In the genomic region with DNA sequence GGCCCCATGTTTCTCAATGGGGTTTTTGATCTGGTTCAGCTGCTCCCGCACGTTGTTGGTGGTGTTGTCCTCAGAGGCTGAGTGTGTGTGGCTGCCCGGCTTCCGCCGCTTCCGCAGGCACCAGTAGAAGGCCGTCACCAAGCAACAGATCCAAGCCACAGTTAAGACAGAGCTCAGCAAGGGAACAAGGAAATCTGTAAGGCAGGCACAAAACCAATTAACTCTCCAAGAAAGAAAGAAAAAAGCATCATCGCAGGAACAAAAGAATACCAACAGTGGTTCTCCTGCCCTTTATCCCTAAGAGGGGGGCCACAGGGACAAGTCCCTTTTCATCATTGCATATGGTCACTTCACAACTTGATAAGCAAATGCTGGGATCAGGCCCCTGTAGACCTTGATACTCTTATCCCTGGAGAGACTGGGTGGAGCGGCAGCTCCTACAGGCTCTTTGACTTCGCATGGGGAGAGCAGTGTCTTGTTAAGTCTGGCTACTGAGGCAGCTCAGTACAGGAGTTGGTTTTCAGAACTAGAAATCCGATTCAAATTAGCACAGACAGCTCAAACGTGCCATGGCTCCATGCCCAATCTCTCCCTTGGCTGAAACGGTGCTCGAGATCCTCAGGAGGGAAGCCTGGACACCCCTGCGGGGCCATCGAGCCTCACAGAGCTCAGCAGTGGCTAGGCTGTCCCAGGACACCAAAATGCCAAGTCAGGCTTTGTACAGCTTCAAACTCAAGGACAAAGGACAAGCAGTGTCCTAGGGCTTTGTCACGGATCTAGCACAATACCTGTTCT, we compare ENCODE assay signal across 11 cellular contexts. TPM values are rescaled to one million over a fixed set of nuclear protein-coding genes. Genes with fewer than 3 reads are reported as not detected.
A peak's percentile ranks its signal among the peaks of the same experiment; 100 is the strongest.
DNase-seq lines count a peak whose midpoint lies in the region; ATAC-seq, FAIRE-seq and TF ChIP-seq lines count a peak whose summit lies in the region.
"Had no signal": no experiment of that assay in that cellular context is flagged by ENCODE, and none has a peak within 500 bp of the region (broad histone marks: within the 10 kb centered on the region; RNA-seq: fewer than 3 reads in every experiment).

No MANE protein-coding gene starts in this region.

- TF ChIP-seq CTCF in HepG2 (CRISPR knock-in tag; IDR thresholded peaks at IDR 0.05) (no peak), right lobe of liver (IDR thresholded peaks at IDR 0.05) (no peak), cardiac muscle cell (IDR thresholded peaks at IDR 0.05; ENCODE audit: low read depth, low read length) (no peak), parathyroid adenoma (IDR thresholded peaks at IDR 0.05) (no peak)

- DNase-seq in HepG2 (ENCODE audit: low spot score), result no peak
- no peak for DNase-seq in right lobe of liver
- DNase-seq in cardiac muscle cell (ENCODE audit: low read depth in 1 of 2, low spot score in 1 of 2), result no peak
- DNase-seq in effector CD4-positive, alpha-beta T cell, result no peak
- no peak for DNase-seq in HCEC 1CT
- DNase-seq in NCI-H1105 (lab: John Stamatoyannopoulos, UW), result no peak
- DNase-seq in mesenteric fat pad (ENCODE audit: low spot score), result no peak
- DNase-seq: 8988T; CD8-positive, alpha-beta memory T cell; NCI-H226 had no signal

- TF ChIP-seq RAD21 in HepG2 (CRISPR knock-in tag; IDR thresholded peaks at IDR 0.05), result no peak

- H3K4me3 ChIP-seq in HepG2 (replicated peaks in 1 of 3; ENCODE audit: insufficient read depth in 1 of 3, low read depth in 2 of 3, low read length in 3 of 3) (no peak overlapping the region), right lobe of liver (no peak overlapping the region), cardiac muscle cell (no peak overlapping the region), parathyroid adenoma (ENCODE audit: low read depth, low read length) (no peak overlapping the region)

- H3K9ac ChIP-seq in HepG2 (ENCODE audit: insufficient read depth, low read depth, low read length) (no peak overlapping the region), parathyroid adenoma (no peak overlapping the region)

- peak; percentile 6; the same call in 2 of the 3 replicates for ATAC-seq in HepG2
- ATAC-seq in right lobe of liver, result no peak

- in situ Hi-C loops in HepG2 (cut with HindIII; ENCODE audit: extremely low pct_ligation_motif_present, low pct_unique_long_range_greater_than_20kb), result loop anchor here (5.0 to 10.0 kb wide), 2 partner anchors 88 to 205 kb away; a partner anchor contains a TSS

- no peaks in the 10 kb centered on the region for H3K4me1 ChIP-seq in HepG2 (ENCODE audit: insufficient read depth, low read length)
- H3K4me1 ChIP-seq in right lobe of liver, result no peaks in the 10 kb centered on the region
- peaks cover 7% of the 10 kb centered on the region for H3K4me1 ChIP-seq in cardiac muscle cell (ENCODE audit: low read depth)
- peaks cover 39% of the 10 kb centered on the region for H3K4me1 ChIP-seq in parathyroid adenoma

- peaks cover 55 to 68% of the 10 kb centered on the region in 2 experiments for H3K36me3 ChIP-seq in HepG2 (replicated peaks in 1 of 2; ENCODE audit: control insufficient read depth in 1 of 2, insufficient read depth in 2 of 2, low read length in 2 of 2)
- peaks cover 0 to 8% (median 2%) of the 10 kb centered on the region in 4 donors for H3K36me3 ChIP-seq in right lobe of liver
- H3K36me3 ChIP-seq in cardiac muscle cell, result peaks cover 63% of the 10 kb centered on the region
- H3K36me3 ChIP-seq in parathyroid adenoma (ENCODE audit: control insufficient read depth, insufficient read depth, low read length), result no peaks in the 10 kb centered on the region

- WGBS in HepG2 (ENCODE audit: low lambda C conversion rate), result 96% methylated on average over 17 of the region's 17 CpGs
- 88% methylated on average over 10 of the region's 17 CpGs for WGBS in right lobe of liver (ENCODE audit: insufficient coverage, low coverage, low lambda C conversion rate, missing lambda C conversion rate)

- H3K27ac ChIP-seq in HepG2 (ENCODE audit: extremely low read length, insufficient read depth, low read length) (no peak overlapping the region), right lobe of liver (no peak overlapping the region), cardiac muscle cell (peak overlapping the region; percentile 51), parathyroid adenoma (peak overlapping the region; percentile 81)

- POLR2A ChIA-PET in HepG2 (lab: Yijun Ruan, JAX), result no interaction called here

- intact Hi-C loops in HepG2 (cut with micrococcal nuclease; ENCODE audit: unreplicated experiment), result loop anchor here (10.0 kb wide), 1 partner anchor 205 kb away; a partner anchor contains a TSS
- intact Hi-C loops in right lobe of liver (cut with DNase I), result no loop called here

- H3K27me3 ChIP-seq in HepG2 (ENCODE audit: control insufficient read depth in 1 of 2, insufficient read depth in 2 of 2, low read length in 2 of 2), result no peaks in the 10 kb centered on the region
- H3K27me3 ChIP-seq in right lobe of liver, result no peaks in the 10 kb centered on the region
- H3K27me3 ChIP-seq in cardiac muscle cell, result no peaks in the 10 kb centered on the region
- no peaks in the 10 kb centered on the region for H3K27me3 ChIP-seq in parathyroid adenoma (ENCODE audit: control insufficient read depth, insufficient read depth, low read length)

- no peak overlapping the region for H2AFZ ChIP-seq in HepG2 (ENCODE audit: low read length)
- H2AFZ ChIP-seq in parathyroid adenoma, result no peak overlapping the region

- H3K4me2 ChIP-seq in HepG2 (ENCODE audit: low read depth, low read length) (no peak overlapping the region), parathyroid adenoma (ENCODE audit: low read length) (no peak overlapping the region)

- H3K79me2 ChIP-seq in HepG2 (ENCODE audit: insufficient read depth, low read length) (no peaks in the 10 kb centered on the region), parathyroid adenoma (no peaks in the 10 kb centered on the region)

- BruUV-seq in HepG2 (replicated peaks; lab: Mats Ljungman, UMichigan), result no TSS peak

- no peaks in the 10 kb centered on the region for H3K9me3 ChIP-seq in HepG2 (ENCODE audit: low read length)
- H3K9me3 ChIP-seq in right lobe of liver, result no peaks in the 10 kb centered on the region
- no peaks in the 10 kb centered on the region for H3K9me3 ChIP-seq in cardiac muscle cell (ENCODE audit: low read depth)
- no peaks in the 10 kb centered on the region for H3K9me3 ChIP-seq in parathyroid adenoma (ENCODE audit: control insufficient read depth, low read length)

- no peak for TF ChIP-seq POLR2A in HepG2 (IDR thresholded peaks at IDR 0.05; ENCODE audit: insufficient read depth in 1 of 2, low read depth in 2 of 2, low read length in 2 of 2)
- TF ChIP-seq POLR2A in right lobe of liver (IDR thresholded peaks at IDR 0.05), result no peak

- FAIRE-seq in HepG2 (lab: Jason Lieb, UNC), result no peak

- CTCF ChIA-PET in HepG2 (lab: Yijun Ruan, JAX; ENCODE audit: low intra/inter-chr PET ratio, low total read pairs), result no interaction called here

- no peak for TF ChIP-seq EP300 in HepG2 (IDR thresholded peaks at IDR 0.05; ENCODE audit: low read depth in 2 of 2, low read length in 2 of 2)
- TF ChIP-seq EP300 in HepG2 (CRISPR knock-in tag; IDR thresholded peaks at IDR 0.05; ENCODE audit: borderline replicate concordance), result no peak

- H4K20me1 ChIP-seq in HepG2 (ENCODE audit: insufficient read depth, low read length), result no peaks in the 10 kb centered on the region

TF ChIP-seq in HepG2, 621 proteins besides CTCF, POLR2A, EP300 and RAD21 (continues in another document):
- TF ChIP-seq MAFF (IDR thresholded peaks at IDR 0.05; ENCODE audit: low read depth, low read length) (0 out of 2 replicates have a peak, but pooled peaks have one; percentile 6), POLR2G (IDR thresholded peaks at IDR 0.05; ENCODE audit: low read depth, low read length) (peak; percentile 39)

RNA-seq across cellular contexts. Expression of a gene that starts 33.8 kb away (rescaled TPM):
- total RNA-seq in HepG2 (2016; rRNA removed; fragmentation: Illumina TruSeq; extraction: Trizol) (18.1 and 56.3 TPM in 2 replicates), right lobe of liver (1 to 10 TPM; 3.1 to 8.5 (median 6.7) TPM), cardiac muscle cell (45.3 and 53.2 TPM in 2 replicates), mesenteric fat pad (96.7 TPM)
- 30.6 and 34.3 TPM in 2 replicates for total RNA-seq in HepG2 (2016; cell fraction: cytosol; rRNA removed; fragmentation: Illumina TruSeq; extraction: Trizol; ENCODE audit: low read depth)
- 15.5 and 55.3 TPM in 2 replicates for total RNA-seq in HepG2 (2016; cell fraction: insoluble cytoplasmic fraction; rRNA removed; fragmentation: Illumina TruSeq; extraction: Trizol)
- 13.4 and 15.1 TPM in 2 replicates for total RNA-seq in HepG2 (2016; cell fraction: membrane; rRNA removed; fragmentation: Illumina TruSeq; extraction: Trizol)
- 102 and 121 TPM in 2 replicates for total RNA-seq in HepG2 (2016; cell fraction: nucleus; rRNA removed; fragmentation: Illumina TruSeq; extraction: Trizol)
- polyA plus RNA-seq in HepG2 (2011; rRNA removed) (43.0 and 47.1 TPM in 2 replicates), cardiac muscle cell (18.3 and 21.3 TPM in 2 replicates)
- 33.0 and 33.7 TPM in 2 replicates for polyA plus RNA-seq in HepG2 (2011; cell fraction: cytosol; rRNA removed)
- 120 and 155 TPM in 2 replicates for polyA plus RNA-seq in HepG2 (2011; cell fraction: nucleus; rRNA removed)
- polyA plus RNA-seq in HepG2 (2012), result 35.8 and 54.0 TPM in 2 replicates
- polyA plus RNA-seq in HepG2 (2016; cell fraction: cytosol; fragmentation: Illumina TruSeq; extraction: Trizol; ENCODE audit: low read depth), result 0.86 and 1.3 TPM in 2 replicates
- 9.4 and 10.2 TPM in 2 replicates for polyA plus RNA-seq in HepG2 (2016; cell fraction: insoluble cytoplasmic fraction; fragmentation: Illumina TruSeq; extraction: Trizol; ENCODE audit: low read depth)
- 2.2 and 3.0 TPM in 2 replicates for polyA plus RNA-seq in HepG2 (2016; cell fraction: membrane; fragmentation: Illumina TruSeq; extraction: Trizol; ENCODE audit: low read depth)
- polyA plus RNA-seq in HepG2 (2016; cell fraction: nucleus; fragmentation: Illumina TruSeq; extraction: Trizol; ENCODE audit: insufficient read depth, low read depth), result 112 and 122 TPM in 2 replicates
- 8.0 and 192 TPM in 2 replicates for polyA minus RNA-seq in HepG2 (2011; rRNA and poly(A)+ RNA removed; ENCODE audit: low replicate concordance)
- polyA minus RNA-seq in HepG2 (2011; cell fraction: cytosol; rRNA and poly(A)+ RNA removed), result 103 and 108 TPM in 2 replicates
- polyA minus RNA-seq in HepG2 (2011; cell fraction: nucleus; rRNA and poly(A)+ RNA removed), result 248 and 302 TPM in 2 replicates

Comparison
In these comparisons a context has a peak if more than half of its experiments do, and no peak if none do; other contexts are left out.
1. H3K27ac ChIP-seq: peak in cardiac muscle cell (single experiment) and parathyroid adenoma (single experiment); none in HepG2 (single experiment) and right lobe of liver (0 of 3).